ENCODE assay signal across 11 cellular contexts in genomic region chr21:36847189-36847588, GRCh38.
DNase-seq lines count a peak whose midpoint lies in the region; ATAC-seq and TF ChIP-seq lines count a peak whose summit lies in the region.
"Had no signal": no experiment of that assay in that cellular context is flagged by ENCODE, and none has a peak within 500 bp of the region (broad histone marks: within the 10 kb centered on the region; RNA-seq: fewer than 3 reads in every experiment).

No MANE protein-coding gene starts in this region.

- H3K79me2 ChIP-seq in H9 (ENCODE audit: insufficient read depth, low read length): no peaks in the 10 kb centered on the region

- no peak overlapping the region for H3K9ac ChIP-seq in adipocyte (ENCODE audit: low read length)
- H3K9ac ChIP-seq in H9 (ENCODE audit: extremely low read depth, insufficient read length, low read length): no peak overlapping the region

- no peaks in the 10 kb centered on the region for H3K23me2 ChIP-seq in H9 (ENCODE audit: insufficient read length, low read depth, low read length, poor library complexity, severe bottlenecking)

- no peak overlapping the region for H4K91ac ChIP-seq in H9 (ENCODE audit: insufficient read length, low read depth, low read length)

- no peak overlapping the region for H3K4me3 Mint-ChIP-seq in H9
- H3K4me3 Mint-ChIP-seq in stimulated activated effector memory CD8-positive, alpha-beta T cell treated with anti-CD3 and anti-CD28 coated beads, Interleukin-12 subunit alpha, Interleukin-12 subunit beta, amount 100 ng/mL, for 72 hours: no peak overlapping the region

- no peak overlapping the region for H3K4ac ChIP-seq in H9 (ENCODE audit: low read depth, low read length)

- no peak overlapping the region for H2AFZ ChIP-seq in H9 (ENCODE audit: low read length)

- H3K79me1 ChIP-seq in H9 (ENCODE audit: insufficient read depth, low read depth, low read length, poor library complexity, severe bottlenecking): no peaks in the 10 kb centered on the region

- H4K20me1 ChIP-seq in H9 (ENCODE audit: control insufficient read depth, insufficient read depth, insufficient read length): no peaks in the 10 kb centered on the region

- H3K27ac ChIP-seq in H9 (ENCODE audit: insufficient read length, low read depth, low read length): no peak overlapping the region
- H3K27ac ChIP-seq: tibial artery had no signal

- no peak overlapping the region for H2BK5ac ChIP-seq in H9 (ENCODE audit: insufficient read length, low read length)

- H2BK20ac ChIP-seq in H9 (ENCODE audit: low read depth, low read length, poor library complexity, severe bottlenecking): no peak overlapping the region

- no peak overlapping the region for H3T11ph ChIP-seq in H9 (ENCODE audit: low read length)

- no CpG with 5 or more reads among the region's 5 CpGs for WGBS in H9 (ENCODE audit: extremely low coverage, insufficient read length, low lambda C conversion rate)

- no peaks in the 10 kb centered on the region for H3K9me3 Mint-ChIP-seq in H9
- no peaks in the 10 kb centered on the region for H3K9me3 Mint-ChIP-seq in stimulated activated effector memory CD8-positive, alpha-beta T cell treated with anti-CD3 and anti-CD28 coated beads, Interleukin-12 subunit alpha, Interleukin-12 subunit beta, amount 100 ng/mL, for 72 hours

- H3K27me3 Mint-ChIP-seq in H9 (ENCODE audit: low read depth): no peaks in the 10 kb centered on the region; the same call in 1 of the 2 replicates

- H3K4me1 Mint-ChIP-seq in H9: peaks cover 6 to 12% of the 10 kb centered on the region in 2 experiments; a peak in 2 of 4 replicates
- peaks cover 7% of the 10 kb centered on the region for H3K4me1 Mint-ChIP-seq in stimulated activated effector memory CD8-positive, alpha-beta T cell treated with anti-CD3 and anti-CD28 coated beads, Interleukin-12 subunit alpha, Interleukin-12 subunit beta, amount 100 ng/mL, for 72 hours

- H2BK120ac ChIP-seq in H9 (ENCODE audit: low read depth, low read length, poor library complexity, severe bottlenecking): no peak overlapping the region

- no peak overlapping the region for H3K4me2 ChIP-seq in H9 (ENCODE audit: insufficient read depth, insufficient read length, low read length)

- H2BK15ac ChIP-seq in H9 (ENCODE audit: low read depth, low read length): no peak overlapping the region

- no peak overlapping the region for H4K5ac ChIP-seq in H9 (ENCODE audit: insufficient read length, low read depth, low read length)

- H3K9me3 ChIP-seq in adipocyte (ENCODE audit: control insufficient read depth, low read length) (no peaks in the 10 kb centered on the region), H9 (ENCODE audit: control insufficient read depth, low read depth, low read length) (no peaks in the 10 kb centered on the region)
- H3K9me3 ChIP-seq: tibial artery had no signal

- H3K27me3 ChIP-seq in adipocyte (replicated peaks; ENCODE audit: control insufficient read depth, insufficient read depth, low read length): no peaks in the 10 kb centered on the region
- H3K27me3 ChIP-seq in H9 (ENCODE audit: insufficient read depth, low read length): no peaks in the 10 kb centered on the region
- H3K27me3 ChIP-seq: tibial artery had no signal

- no peak overlapping the region for H3K4me3 ChIP-seq in HFF-Myc (replicated peaks; ENCODE audit: low read depth, low read length)
- H3K4me3 ChIP-seq in adipocyte (ENCODE audit: low read length): no peak overlapping the region
- H3K4me3 ChIP-seq: tibial artery had no signal

- H3K4me1 ChIP-seq in adipocyte (ENCODE audit: control insufficient read depth, insufficient read depth, low read length) (peaks cover 6% of the 10 kb centered on the region), H9 (ENCODE audit: insufficient read depth, low read length) (no peaks in the 10 kb centered on the region)

- H3K36me3 ChIP-seq in adipocyte (ENCODE audit: control insufficient read depth, insufficient read depth, low read length, severe bottlenecking): no peaks in the 10 kb centered on the region
- H3K36me3 ChIP-seq: tibial artery had no signal

- no peak overlapping the region for H3K23ac ChIP-seq in H9 (ENCODE audit: insufficient read length, low read depth, low read length)

- DNase-seq in HFF-Myc (ENCODE audit: extremely low read depth, low read depth) (peak; percentile 48), adipocyte (ENCODE audit: low read depth) (peak; percentile 80), foreskin melanocyte (peak; percentile 52), smooth muscle cell of the brain vasculature (ENCODE audit: low read depth, low spot score) (peak; percentile 43), H9 (no peak), omental fat pad (ENCODE audit: low spot score) (no peak)
- no peak for DNase-seq in effector CD8-positive, alpha-beta T cell (lab: John Stamatoyannopoulos, UW)
- DNase-seq in stimulated activated effector memory CD8-positive, alpha-beta T cell treated with anti-CD3 and anti-CD28 coated beads, Interleukin-12 subunit alpha, Interleukin-12 subunit beta, amount 100 ng/mL, for 72 hours (ENCODE audit: low spot score in 2 of 2): no peak
- DNase-seq: activated CD4-positive, CD25-positive, alpha-beta regulatory T cell; stimulated activated CD4-positive, alpha-beta T cell treated with anti-CD3 and anti-CD28 coated beads, Interleukin-4, amount 100 ng/mL, for 1 hour; tibial artery had no signal

- TF ChIP-seq CTCF in HFF-Myc (IDR thresholded peaks at IDR 0.05; ENCODE audit: low read depth, low read length, missing control alignments) (no peak), H9 (conservative IDR thresholded peaks at IDR 0.05) (no peak), omental fat pad (IDR thresholded peaks at IDR 0.05) (no peak)

- no peak overlapping the region for H3K56ac ChIP-seq in H9 (ENCODE audit: insufficient read length, low read depth, low read length)

- H2BK12ac ChIP-seq in H9 (ENCODE audit: insufficient read length, low read depth, low read length): no peak overlapping the region

- no peak for ATAC-seq in omental fat pad (ENCODE audit: low FRiP score)
- no peak for ATAC-seq in stimulated activated effector memory CD8-positive, alpha-beta T cell treated with anti-CD3 and anti-CD28 coated beads, Interleukin-12 subunit alpha, Interleukin-12 subunit beta, amount 100 ng/mL, for 72 hours

- no peak overlapping the region for H4K8ac ChIP-seq in H9 (replicated peaks; ENCODE audit: insufficient read length, low read depth, low read length)

- no peak overlapping the region for H2AK5ac ChIP-seq in H9 (ENCODE audit: insufficient read length, low read length)

- H3K36me3 Mint-ChIP-seq in H9 (ENCODE audit: insufficient read depth in 1 of 3, low read depth in 3 of 3): no peaks in the 10 kb centered on the region; a peak in 1 of 7 replicates
- H3K36me3 Mint-ChIP-seq in stimulated activated effector memory CD8-positive, alpha-beta T cell treated with anti-CD3 and anti-CD28 coated beads, Interleukin-12 subunit alpha, Interleukin-12 subunit beta, amount 100 ng/mL, for 72 hours: no peaks in the 10 kb centered on the region

- no peak overlapping the region for H3K27ac Mint-ChIP-seq in H9
- H3K27ac Mint-ChIP-seq in stimulated activated effector memory CD8-positive, alpha-beta T cell treated with anti-CD3 and anti-CD28 coated beads, Interleukin-12 subunit alpha, Interleukin-12 subunit beta, amount 100 ng/mL, for 72 hours: no peak overlapping the region

- no peak overlapping the region for H3K14ac ChIP-seq in H9 (ENCODE audit: insufficient read depth, low read length)

- H3K18ac ChIP-seq in H9 (ENCODE audit: insufficient read length, low read depth, low read length): no peak overlapping the region

Comparison
In these comparisons a context has a peak if more than half of its experiments do, and no peak if none do; other contexts are left out.
1. DNase-seq: peak in HFF-Myc (single experiment), adipocyte (single experiment), foreskin melanocyte (single experiment) and smooth muscle cell of the brain vasculature (single experiment); none in effector CD8-positive, alpha-beta T cell (single experiment), H9 (single experiment), omental fat pad (single experiment) and stimulated activated effector memory CD8-positive, alpha-beta T cell treated with anti-CD3 and anti-CD28 coated beads, Interleukin-12 subunit alpha, Interleukin-12 subunit beta, amount 100 ng/mL, for 72 hours (0 of 2).